In genomic region chr6:168877821-168878282, GRCh38 we compare ENCODE assay signal across 10 cellular contexts.
A peak's percentile ranks its signal among the peaks of the same experiment; 100 is the strongest.
DNase-seq lines count a peak whose midpoint lies in the region; ATAC-seq and TF ChIP-seq lines count a peak whose summit lies in the region.
"Had no signal": no experiment of that assay in that cellular context is flagged by ENCODE, and none has a peak within 500 bp of the region (broad histone marks: within the 10 kb centered on the region; RNA-seq: fewer than 3 reads in every experiment).

No MANE protein-coding gene starts in this region.

- CTCF ChIA-PET in RWPE1 (lab: Yijun Ruan, JAX): interaction anchor here (0.6 to 0.8 kb wide), 2 partner anchors 10 to 426 kb away, joined by 4 read pairs; no protein-coding TSS in a partner anchor

- POLR2A ChIA-PET in RWPE1 (lab: Yijun Ruan, JAX; ENCODE audit: low non-redundant PET): no interaction called here

- DNase-seq in AG08395 (ENCODE audit: low spot score): peak; percentile 39
- peak; percentile 3 for DNase-seq in HFF-Myc (ENCODE audit: extremely low read depth, low read depth)
- peak; percentile 34 for DNase-seq in RWPE1 (ENCODE audit: low spot score)
- DNase-seq in kidney tubule cell (ENCODE audit: low spot score): peak; percentile 65
- DNase-seq in retina: no peak
- DNase-seq: activated gamma-delta T cell, C1 segment of cervical spinal cord had no signal

- no peak for TF ChIP-seq CTCF in HFF-Myc (IDR thresholded peaks at IDR 0.05; ENCODE audit: low read depth, low read length, missing control alignments)
- no peak for TF ChIP-seq CTCF in RWPE1 (conservative IDR thresholded peaks at IDR 0.05; ENCODE audit: low read depth)

- no peak for TF ChIP-seq POLR2A in GM18505 (IDR thresholded peaks at IDR 0.05; ENCODE audit: borderline replicate concordance, extremely low read depth, insufficient read depth, insufficient read length)

- ATAC-seq in GM18505 (IDR thresholded peaks at IDR 0.05; ENCODE audit: unreplicated experiment) (no peak), HG03378 (IDR thresholded peaks at IDR 0.05; ENCODE audit: unreplicated experiment) (no peak), HG03457 (IDR thresholded peaks at IDR 0.05; ENCODE audit: unreplicated experiment) (no peak)

- no peak overlapping the region for H3K27ac ChIP-seq in RWPE1

- no peak overlapping the region for H3K4me3 ChIP-seq in HFF-Myc (replicated peaks; ENCODE audit: low read depth, low read length)
